ENCODE assay signal across 22 cellular contexts in the genomic region with DNA sequence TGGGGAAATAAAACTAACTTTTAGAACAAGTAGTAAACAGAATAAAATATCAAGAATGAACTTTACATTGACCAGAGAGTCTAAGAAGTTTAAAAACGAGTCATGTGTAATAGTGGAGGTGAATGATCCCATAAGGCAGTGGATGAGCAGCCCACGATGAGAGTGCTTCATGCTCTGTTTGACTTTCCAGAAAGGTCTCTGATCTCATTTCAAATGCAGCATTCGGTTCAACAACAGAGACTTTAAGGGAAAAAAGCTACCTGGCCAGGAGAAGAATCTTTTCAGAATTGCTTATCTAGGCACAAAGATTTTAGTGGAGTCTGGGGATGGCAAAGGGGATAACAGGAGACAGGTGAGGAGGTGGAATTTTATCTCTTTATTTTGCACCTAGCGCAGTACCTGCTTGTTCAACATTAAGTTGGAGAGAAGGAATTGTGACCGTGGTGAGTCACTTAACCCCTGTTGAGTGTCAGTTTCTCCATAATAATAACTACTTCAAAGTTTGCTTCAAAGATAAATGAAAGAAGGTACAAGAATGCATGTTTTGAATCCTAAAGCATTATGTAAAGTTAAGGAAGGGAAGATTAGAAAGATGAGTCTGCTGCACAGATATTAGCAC.
"Had no signal": no experiment of that assay in that cellular context is flagged by ENCODE, and none has a peak within 500 bp of the region (broad histone marks: within the 10 kb centered on the region; RNA-seq: fewer than 3 reads in every experiment).

No MANE protein-coding gene starts in this region.

- H3K4me3 ChIP-seq: mucosa of descending colon, tibial artery had no signal

- DNase-seq: activated CD4-positive, alpha-beta T cell treated with anti-CD3 and anti-CD28 coated beads for 1 hour; activated CD4-positive, alpha-beta T cell treated with anti-CD3 and anti-CD28 coated beads, Interleukin-2, amount 50 U/mL, for 1 hour; activated CD8-positive, alpha-beta T cell treated with anti-CD3 and anti-CD28 coated beads, Interleukin-2, amount 10 ng/mL, durations not matched to agents 7 days and 5 days; activated gamma-delta T cell treated with Interleukin-2 at 50 U/mL for 16 hours; activated T-cell treated with anti-CD3 and anti-CD28 coated beads, Interleukin-2, amount 50 U/mL, for 1 hour; effector CD8-positive, alpha-beta T cell; left ventricle myocardium superior; naive B cell; nucleus accumbens; stimulated activated CD4-positive, alpha-beta T cell treated with anti-CD3 and anti-CD28 coated beads, Interleukin-2, amount 100 ng/mL, for 24 hours; stimulated activated naive CD8-positive, alpha-beta T cell treated with anti-CD3 and anti-CD28 coated beads, Interleukin-15, amount 100 ng/mL, for 72 hours; tibial artery had no signal

- H3K4me1 ChIP-seq: tibial artery had no signal

- H3K27me3 Mint-ChIP-seq: activated naive CD4-positive, alpha-beta T cell treated with anti-CD3 and anti-CD28 coated beads, Interleukin-2, amount 50 U/mL, for 24 hours; brain; naive B cell; stimulated activated naive CD8-positive, alpha-beta T cell treated with anti-CD3 and anti-CD28 coated beads, Interleukin-15, amount 100 ng/mL, for 72 hours had no signal

- H3K27ac ChIP-seq: tibial artery had no signal

- ATAC-seq: activated CD8-positive, alpha-beta T cell treated with anti-CD3 and anti-CD28 coated beads, Interleukin-2, amount 10 ng/mL, durations not matched to agents 7 days and 5 days; esophagus mucosa; left ventricle myocardium superior; sciatic nerve; stimulated activated effector memory CD8-positive, alpha-beta T cell treated with anti-CD3 and anti-CD28 coated beads, Interleukin-12 subunit alpha, Interleukin-12 subunit beta, amount 100 ng/mL, for 72 hours; stimulated activated naive CD8-positive, alpha-beta T cell treated with anti-CD3 and anti-CD28 coated beads, Interleukin-15, amount 100 ng/mL, for 72 hours had no signal

- H3K4me3 Mint-ChIP-seq: activated CD8-positive, alpha-beta T cell treated with anti-CD3 and anti-CD28 coated beads, Interleukin-2, amount 10 ng/mL, durations not matched to agents 7 days and 5 days; activated naive CD4-positive, alpha-beta T cell treated with anti-CD3 and anti-CD28 coated beads, Interleukin-2, amount 50 U/mL, for 24 hours; brain; memory B cell; naive B cell; stimulated activated effector memory CD8-positive, alpha-beta T cell treated with anti-CD3 and anti-CD28 coated beads, Interleukin-12 subunit alpha, Interleukin-12 subunit beta, amount 100 ng/mL, for 72 hours; stimulated activated naive CD8-positive, alpha-beta T cell treated with anti-CD3 and anti-CD28 coated beads, Interleukin-15, amount 100 ng/mL, for 72 hours had no signal

- H3K27ac Mint-ChIP-seq: activated CD8-positive, alpha-beta T cell treated with anti-CD3 and anti-CD28 coated beads, Interleukin-2, amount 10 ng/mL, durations not matched to agents 7 days and 5 days; activated naive CD4-positive, alpha-beta T cell treated with anti-CD3 and anti-CD28 coated beads, Interleukin-2, amount 50 U/mL, for 24 hours; memory B cell; naive B cell; stimulated activated effector memory CD8-positive, alpha-beta T cell treated with anti-CD3 and anti-CD28 coated beads, Interleukin-12 subunit alpha, Interleukin-12 subunit beta, amount 100 ng/mL, for 72 hours; stimulated activated naive CD8-positive, alpha-beta T cell treated with anti-CD3 and anti-CD28 coated beads, Interleukin-15, amount 100 ng/mL, for 72 hours had no signal

- H3K36me3 Mint-ChIP-seq: stimulated activated effector memory CD8-positive, alpha-beta T cell treated with anti-CD3 and anti-CD28 coated beads, Interleukin-12 subunit alpha, Interleukin-12 subunit beta, amount 100 ng/mL, for 72 hours had no signal

- H3K9me3 ChIP-seq: mucosa of descending colon, tibial artery had no signal

- FAIRE-seq: endothelial cell of umbilical vein, islet of Langerhans, small intestine had no signal

- H3K9me3 Mint-ChIP-seq: activated naive CD4-positive, alpha-beta T cell treated with anti-CD3 and anti-CD28 coated beads, Interleukin-2, amount 50 U/mL, for 24 hours; brain; memory B cell; naive B cell; stimulated activated effector memory CD8-positive, alpha-beta T cell treated with anti-CD3 and anti-CD28 coated beads, Interleukin-12 subunit alpha, Interleukin-12 subunit beta, amount 100 ng/mL, for 72 hours; stimulated activated naive CD8-positive, alpha-beta T cell treated with anti-CD3 and anti-CD28 coated beads, Interleukin-15, amount 100 ng/mL, for 72 hours had no signal

- H3K27me3 ChIP-seq: tibial artery had no signal

- H3K4me1 Mint-ChIP-seq: activated naive CD4-positive, alpha-beta T cell treated with anti-CD3 and anti-CD28 coated beads, Interleukin-2, amount 50 U/mL, for 24 hours; stimulated activated effector memory CD8-positive, alpha-beta T cell treated with anti-CD3 and anti-CD28 coated beads, Interleukin-12 subunit alpha, Interleukin-12 subunit beta, amount 100 ng/mL, for 72 hours; stimulated activated naive CD8-positive, alpha-beta T cell treated with anti-CD3 and anti-CD28 coated beads, Interleukin-15, amount 100 ng/mL, for 72 hours had no signal
